Comparison of ENCODE assay signal across 1 cellular context in the genomic region with DNA sequence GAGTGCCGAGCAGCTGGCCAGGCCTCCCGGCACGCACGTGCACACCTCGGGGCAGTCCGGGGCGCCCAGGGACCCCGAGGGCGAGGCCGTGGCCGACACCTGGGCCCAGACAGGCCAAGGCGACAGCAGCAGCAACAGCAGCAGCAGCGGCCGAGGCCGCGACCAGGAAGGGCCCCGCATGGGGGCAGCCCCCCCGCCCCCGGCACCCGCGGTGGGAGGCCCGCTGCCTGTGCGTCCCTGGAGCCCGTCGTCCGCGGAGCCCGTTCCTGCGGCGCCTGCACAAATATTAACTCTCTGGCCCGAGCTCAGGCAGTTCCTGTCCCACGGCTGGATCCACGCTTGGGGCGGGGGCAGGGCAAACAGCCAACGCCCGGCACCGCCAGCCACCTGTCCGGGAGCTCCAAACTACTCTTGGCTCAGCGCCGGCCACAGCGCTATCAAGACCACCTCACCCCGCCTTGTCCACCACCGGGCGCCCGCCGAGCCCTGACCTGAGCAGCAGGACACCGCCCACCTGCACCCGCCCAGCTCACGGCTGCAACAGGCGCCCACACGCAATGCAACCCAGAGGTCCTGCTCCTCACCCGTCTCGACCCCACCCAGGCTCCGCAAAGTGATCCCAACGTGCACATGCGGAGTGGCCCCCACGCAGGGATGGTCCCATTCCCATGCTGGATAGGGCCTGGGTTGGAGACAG.
TF ChIP-seq lines count a peak whose summit lies in the region.

A gene with protein sequence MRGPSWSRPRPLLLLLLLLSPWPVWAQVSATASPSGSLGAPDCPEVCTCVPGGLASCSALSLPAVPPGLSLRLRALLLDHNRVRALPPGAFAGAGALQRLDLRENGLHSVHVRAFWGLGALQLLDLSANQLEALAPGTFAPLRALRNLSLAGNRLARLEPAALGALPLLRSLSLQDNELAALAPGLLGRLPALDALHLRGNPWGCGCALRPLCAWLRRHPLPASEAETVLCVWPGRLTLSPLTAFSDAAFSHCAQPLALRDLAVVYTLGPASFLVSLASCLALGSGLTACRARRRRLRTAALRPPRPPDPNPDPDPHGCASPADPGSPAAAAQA (minus strand): TSS at position 288 of the 697 bp plus-strand sequence. CDS start 108 bp downstream, at position 180.

TF ChIP-seq in HEK293, 187 proteins besides CTCF, POLR2A, EP300 and RAD21 (continued from another document and continues in another):
- TF ChIP-seq, protein P1, sequence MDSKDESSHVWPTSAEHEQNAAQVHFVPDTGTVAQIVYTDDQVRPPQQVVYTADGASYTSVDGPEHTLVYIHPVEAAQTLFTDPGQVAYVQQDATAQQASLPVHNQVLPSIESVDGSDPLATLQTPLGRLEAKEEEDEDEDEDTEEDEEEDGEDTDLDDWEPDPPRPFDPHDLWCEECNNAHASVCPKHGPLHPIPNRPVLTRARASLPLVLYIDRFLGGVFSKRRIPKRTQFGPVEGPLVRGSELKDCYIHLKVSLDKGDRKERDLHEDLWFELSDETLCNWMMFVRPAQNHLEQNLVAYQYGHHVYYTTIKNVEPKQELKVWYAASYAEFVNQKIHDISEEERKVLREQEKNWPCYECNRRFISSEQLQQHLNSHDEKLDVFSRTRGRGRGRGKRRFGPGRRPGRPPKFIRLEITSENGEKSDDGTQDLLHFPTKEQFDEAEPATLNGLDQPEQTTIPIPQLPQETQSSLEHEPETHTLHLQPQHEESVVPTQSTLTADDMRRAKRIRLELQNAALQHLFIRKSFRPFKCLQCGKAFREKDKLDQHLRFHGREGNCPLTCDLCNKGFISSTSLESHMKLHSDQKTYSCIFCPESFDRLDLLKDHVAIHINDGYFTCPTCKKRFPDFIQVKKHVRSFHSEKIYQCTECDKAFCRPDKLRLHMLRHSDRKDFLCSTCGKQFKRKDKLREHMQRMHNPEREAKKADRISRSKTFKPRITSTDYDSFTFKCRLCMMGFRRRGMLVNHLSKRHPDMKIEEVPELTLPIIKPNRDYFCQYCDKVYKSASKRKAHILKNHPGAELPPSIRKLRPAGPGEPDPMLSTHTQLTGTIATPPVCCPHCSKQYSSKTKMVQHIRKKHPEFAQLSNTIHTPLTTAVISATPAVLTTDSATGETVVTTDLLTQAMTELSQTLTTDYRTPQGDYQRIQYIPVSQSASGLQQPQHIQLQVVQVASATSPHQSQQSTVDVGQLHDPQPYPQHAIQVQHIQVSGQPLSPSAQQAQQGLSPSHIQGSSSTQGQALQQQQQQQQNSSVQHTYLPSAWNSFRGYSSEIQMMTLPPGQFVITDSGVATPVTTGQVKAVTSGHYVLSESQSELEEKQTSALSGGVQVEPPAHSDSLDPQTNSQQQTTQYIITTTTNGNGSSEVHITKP (tag by site-specific recombination; IDR thresholded peaks at IDR 0.05) = no peak
- TF ChIP-seq ZNF146 (tag by site-specific recombination; IDR thresholded peaks at IDR 0.05) (no peak), ZFHX2 (tag by site-specific recombination; conservative IDR thresholded peaks at IDR 0.05) (peak; percentile 77), ZNF433 (tag by site-specific recombination; IDR thresholded peaks at IDR 0.05; ENCODE audit: low read depth) (no peak), ZIC2 (tag by site-specific recombination; IDR thresholded peaks at IDR 0.05) (no peak), ZNF341 (tag by site-specific recombination; IDR thresholded peaks at IDR 0.05; ENCODE audit: low read depth) (no peak), SP7 (tag by site-specific recombination; IDR thresholded peaks at IDR 0.05) (peak; percentile 25; the same call in 1 of the 2 replicates), ZNF16 (tag by site-specific recombination; IDR thresholded peaks at IDR 0.05; ENCODE audit: low read depth) (no peak), SALL2 (tag by site-specific recombination; IDR thresholded peaks at IDR 0.05; ENCODE audit: borderline replicate concordance) (no peak), ZNF621 (tag by site-specific recombination; IDR thresholded peaks at IDR 0.05) (no peak), ZNF221 (tag by site-specific recombination; IDR thresholded peaks at IDR 0.05; ENCODE audit: borderline replicate concordance) (no peak), ZBTB7A (tag by site-specific recombination; IDR thresholded peaks at IDR 0.05; ENCODE audit: low read depth) (no peak), ZNF354C (tag by site-specific recombination; IDR thresholded peaks at IDR 0.05; ENCODE audit: borderline replicate concordance, low read depth) (no peak), ZNF214 (tag by site-specific recombination; IDR thresholded peaks at IDR 0.05; ENCODE audit: borderline replicate concordance) (no peak), ZNF140 (tag by site-specific recombination; IDR thresholded peaks at IDR 0.05) (no peak), ZNF302 (tag by site-specific recombination; IDR thresholded peaks at IDR 0.05; ENCODE audit: low read depth) (no peak), ZNF660 (tag by site-specific recombination; IDR thresholded peaks at IDR 0.05) (no peak), ZFP37 (tag by site-specific recombination; IDR thresholded peaks at IDR 0.05) (no peak), ZNF426 (tag by site-specific recombination; IDR thresholded peaks at IDR 0.05) (no peak), TRIM28 (IDR thresholded peaks at IDR 0.05; ENCODE audit: borderline replicate concordance, low read length) (no peak), RBAK (tag by site-specific recombination; IDR thresholded peaks at IDR 0.05) (no peak), ZNF350 (tag by site-specific recombination; IDR thresholded peaks at IDR 0.05) (no peak), ZEB2 (tag by site-specific recombination; IDR thresholded peaks at IDR 0.05) (peak; percentile 13; the same call in 1 of the 2 replicates), BCL11B (tag by site-specific recombination; IDR thresholded peaks at IDR 0.05; ENCODE audit: low read depth) (0 out of 2 replicates have a peak, but pooled peaks have one; percentile 47), ZNF768 (tag by site-specific recombination; IDR thresholded peaks at IDR 0.05) (no peak), ZNF555 (tag by site-specific recombination; conservative IDR thresholded peaks at IDR 0.05) (no peak), HOXD13 (CRISPR knock-in tag; IDR thresholded peaks at IDR 0.05; ENCODE audit: borderline replicate concordance) (no peak), KLF1 (tag by site-specific recombination; IDR thresholded peaks at IDR 0.05) (peak; percentile 99), ZNF626 (tag by site-specific recombination; IDR thresholded peaks at IDR 0.05) (no peak), ZNF157 (tag by site-specific recombination; IDR thresholded peaks at IDR 0.05) (no peak), ZNF404 (tag by site-specific recombination; IDR thresholded peaks at IDR 0.05) (no peak), ZBTB1 (tag by site-specific recombination; IDR thresholded peaks at IDR 0.05) (no peak), REPIN1 (tag by site-specific recombination; IDR thresholded peaks at IDR 0.05; ENCODE audit: low read depth) (no peak), ZNF558 (tag by site-specific recombination; IDR thresholded peaks at IDR 0.05) (no peak), ZNF175 (tag by site-specific recombination; IDR thresholded peaks at IDR 0.05) (no peak), ZNF37A (tag by site-specific recombination; IDR thresholded peaks at IDR 0.05) (no peak), ZNF473 (tag by site-specific recombination; IDR thresholded peaks at IDR 0.05) (no peak)
- TF ChIP-seq, protein P2, sequence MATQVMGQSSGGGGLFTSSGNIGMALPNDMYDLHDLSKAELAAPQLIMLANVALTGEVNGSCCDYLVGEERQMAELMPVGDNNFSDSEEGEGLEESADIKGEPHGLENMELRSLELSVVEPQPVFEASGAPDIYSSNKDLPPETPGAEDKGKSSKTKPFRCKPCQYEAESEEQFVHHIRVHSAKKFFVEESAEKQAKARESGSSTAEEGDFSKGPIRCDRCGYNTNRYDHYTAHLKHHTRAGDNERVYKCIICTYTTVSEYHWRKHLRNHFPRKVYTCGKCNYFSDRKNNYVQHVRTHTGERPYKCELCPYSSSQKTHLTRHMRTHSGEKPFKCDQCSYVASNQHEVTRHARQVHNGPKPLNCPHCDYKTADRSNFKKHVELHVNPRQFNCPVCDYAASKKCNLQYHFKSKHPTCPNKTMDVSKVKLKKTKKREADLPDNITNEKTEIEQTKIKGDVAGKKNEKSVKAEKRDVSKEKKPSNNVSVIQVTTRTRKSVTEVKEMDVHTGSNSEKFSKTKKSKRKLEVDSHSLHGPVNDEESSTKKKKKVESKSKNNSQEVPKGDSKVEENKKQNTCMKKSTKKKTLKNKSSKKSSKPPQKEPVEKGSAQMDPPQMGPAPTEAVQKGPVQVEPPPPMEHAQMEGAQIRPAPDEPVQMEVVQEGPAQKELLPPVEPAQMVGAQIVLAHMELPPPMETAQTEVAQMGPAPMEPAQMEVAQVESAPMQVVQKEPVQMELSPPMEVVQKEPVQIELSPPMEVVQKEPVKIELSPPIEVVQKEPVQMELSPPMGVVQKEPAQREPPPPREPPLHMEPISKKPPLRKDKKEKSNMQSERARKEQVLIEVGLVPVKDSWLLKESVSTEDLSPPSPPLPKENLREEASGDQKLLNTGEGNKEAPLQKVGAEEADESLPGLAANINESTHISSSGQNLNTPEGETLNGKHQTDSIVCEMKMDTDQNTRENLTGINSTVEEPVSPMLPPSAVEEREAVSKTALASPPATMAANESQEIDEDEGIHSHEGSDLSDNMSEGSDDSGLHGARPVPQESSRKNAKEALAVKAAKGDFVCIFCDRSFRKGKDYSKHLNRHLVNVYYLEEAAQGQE (tag by site-specific recombination; IDR thresholded peaks at IDR 0.05) = no peak
- TF ChIP-seq, protein P3, sequence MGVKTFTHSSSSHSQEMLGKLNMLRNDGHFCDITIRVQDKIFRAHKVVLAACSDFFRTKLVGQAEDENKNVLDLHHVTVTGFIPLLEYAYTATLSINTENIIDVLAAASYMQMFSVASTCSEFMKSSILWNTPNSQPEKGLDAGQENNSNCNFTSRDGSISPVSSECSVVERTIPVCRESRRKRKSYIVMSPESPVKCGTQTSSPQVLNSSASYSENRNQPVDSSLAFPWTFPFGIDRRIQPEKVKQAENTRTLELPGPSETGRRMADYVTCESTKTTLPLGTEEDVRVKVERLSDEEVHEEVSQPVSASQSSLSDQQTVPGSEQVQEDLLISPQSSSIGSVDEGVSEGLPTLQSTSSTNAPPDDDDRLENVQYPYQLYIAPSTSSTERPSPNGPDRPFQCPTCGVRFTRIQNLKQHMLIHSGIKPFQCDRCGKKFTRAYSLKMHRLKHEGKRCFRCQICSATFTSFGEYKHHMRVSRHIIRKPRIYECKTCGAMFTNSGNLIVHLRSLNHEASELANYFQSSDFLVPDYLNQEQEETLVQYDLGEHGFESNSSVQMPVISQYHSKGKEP (tag by site-specific recombination; IDR thresholded peaks at IDR 0.05) = no peak
- TF ChIP-seq, protein P4, sequence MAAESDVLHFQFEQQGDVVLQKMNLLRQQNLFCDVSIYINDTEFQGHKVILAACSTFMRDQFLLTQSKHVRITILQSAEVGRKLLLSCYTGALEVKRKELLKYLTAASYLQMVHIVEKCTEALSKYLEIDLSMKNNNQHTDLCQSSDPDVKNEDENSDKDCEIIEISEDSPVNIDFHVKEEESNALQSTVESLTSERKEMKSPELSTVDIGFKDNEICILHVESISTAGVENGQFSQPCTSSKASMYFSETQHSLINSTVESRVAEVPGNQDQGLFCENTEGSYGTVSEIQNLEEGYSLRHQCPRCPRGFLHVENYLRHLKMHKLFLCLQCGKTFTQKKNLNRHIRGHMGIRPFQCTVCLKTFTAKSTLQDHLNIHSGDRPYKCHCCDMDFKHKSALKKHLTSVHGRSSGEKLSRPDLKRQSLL (tag by site-specific recombination; IDR thresholded peaks at IDR 0.05) = no peak
- TF ChIP-seq, protein P5, sequence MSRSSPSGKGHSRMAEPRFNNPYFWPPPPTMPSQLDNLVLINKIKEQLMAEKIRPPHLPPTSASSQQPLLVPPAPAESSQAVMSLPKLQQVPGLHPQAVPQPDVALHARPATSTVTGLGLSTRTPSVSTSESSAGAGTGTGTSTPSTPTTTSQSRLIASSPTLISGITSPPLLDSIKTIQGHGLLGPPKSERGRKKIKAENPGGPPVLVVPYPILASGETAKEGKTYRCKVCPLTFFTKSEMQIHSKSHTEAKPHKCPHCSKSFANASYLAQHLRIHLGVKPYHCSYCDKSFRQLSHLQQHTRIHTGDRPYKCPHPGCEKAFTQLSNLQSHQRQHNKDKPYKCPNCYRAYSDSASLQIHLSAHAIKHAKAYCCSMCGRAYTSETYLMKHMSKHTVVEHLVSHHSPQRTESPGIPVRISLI (tag by site-specific recombination; IDR thresholded peaks at IDR 0.05) = no peak
- TF ChIP-seq, protein P6, sequence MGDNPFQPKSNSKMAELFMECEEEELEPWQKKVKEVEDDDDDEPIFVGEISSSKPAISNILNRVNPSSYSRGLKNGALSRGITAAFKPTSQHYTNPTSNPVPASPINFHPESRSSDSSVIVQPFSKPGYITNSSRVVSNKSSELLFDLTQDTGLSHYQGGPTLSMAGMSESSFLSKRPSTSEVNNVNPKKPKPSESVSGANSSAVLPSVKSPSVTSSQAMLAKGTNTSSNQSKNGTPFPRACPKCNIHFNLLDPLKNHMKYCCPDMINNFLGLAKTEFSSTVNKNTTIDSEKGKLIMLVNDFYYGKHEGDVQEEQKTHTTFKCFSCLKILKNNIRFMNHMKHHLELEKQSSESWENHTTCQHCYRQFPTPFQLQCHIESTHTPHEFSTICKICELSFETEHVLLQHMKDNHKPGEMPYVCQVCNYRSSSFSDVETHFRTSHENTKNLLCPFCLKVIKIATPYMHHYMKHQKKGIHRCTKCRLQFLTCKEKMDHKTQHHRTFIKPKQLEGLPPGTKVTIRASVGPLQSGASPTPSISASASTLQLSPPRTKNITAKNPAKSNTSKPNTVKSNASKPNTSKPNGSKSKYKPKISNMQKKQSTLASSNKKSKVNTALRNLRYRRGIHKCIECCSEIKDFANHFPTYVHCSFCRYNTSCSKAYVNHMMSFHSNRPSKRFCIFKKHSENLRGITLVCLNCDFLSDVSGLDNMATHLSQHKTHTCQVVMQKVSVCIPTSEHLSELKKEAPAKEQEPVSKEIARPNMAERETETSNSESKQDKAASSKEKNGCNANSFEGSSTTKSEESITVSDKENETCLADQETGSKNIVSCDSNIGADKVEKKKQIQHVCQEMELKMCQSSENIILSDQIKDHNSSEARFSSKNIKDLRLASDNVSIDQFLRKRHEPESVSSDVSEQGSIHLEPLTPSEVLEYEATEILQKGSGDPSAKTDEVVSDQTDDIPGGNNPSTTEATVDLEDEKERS (tag by site-specific recombination; IDR thresholded peaks at IDR 0.05) = no peak
- TF ChIP-seq, protein P7, sequence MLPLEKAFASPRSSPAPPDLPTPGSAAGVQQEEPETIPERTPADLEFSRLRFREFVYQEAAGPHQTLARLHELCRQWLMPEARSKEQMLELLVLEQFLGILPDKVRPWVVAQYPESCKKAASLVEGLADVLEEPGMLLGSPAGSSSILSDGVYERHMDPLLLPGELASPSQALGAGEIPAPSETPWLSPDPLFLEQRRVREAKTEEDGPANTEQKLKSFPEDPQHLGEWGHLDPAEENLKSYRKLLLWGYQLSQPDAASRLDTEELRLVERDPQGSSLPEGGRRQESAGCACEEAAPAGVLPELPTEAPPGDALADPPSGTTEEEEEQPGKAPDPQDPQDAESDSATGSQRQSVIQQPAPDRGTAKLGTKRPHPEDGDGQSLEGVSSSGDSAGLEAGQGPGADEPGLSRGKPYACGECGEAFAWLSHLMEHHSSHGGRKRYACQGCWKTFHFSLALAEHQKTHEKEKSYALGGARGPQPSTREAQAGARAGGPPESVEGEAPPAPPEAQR (tag by site-specific recombination; IDR thresholded peaks at IDR 0.05) = no peak
